Comparison of ENCODE assay signal across 20 cellular contexts in the genomic region with DNA sequence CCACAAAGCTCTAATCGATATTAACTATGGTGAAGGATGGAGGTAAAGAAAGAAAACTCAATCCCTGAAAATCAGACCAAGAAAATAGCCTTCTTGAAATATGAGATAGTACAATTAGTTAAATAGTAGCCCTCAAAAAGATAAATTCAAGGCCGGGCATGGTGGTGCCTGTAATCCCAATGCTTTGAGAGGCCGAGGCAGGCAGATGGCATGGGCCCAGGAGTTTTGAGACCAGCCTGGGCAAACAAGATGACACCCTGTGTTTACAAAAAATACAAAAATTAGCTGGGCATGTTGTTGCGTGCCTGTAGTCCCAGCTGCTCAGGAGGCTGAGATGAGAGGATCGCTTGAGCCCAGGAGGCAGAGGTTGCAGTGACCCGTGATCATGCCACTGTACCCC.
"Had no signal": no experiment of that assay in that cellular context is flagged by ENCODE, and none has a peak within 500 bp of the region (broad histone marks: within the 10 kb centered on the region; RNA-seq: fewer than 3 reads in every experiment).

No MANE protein-coding gene starts in this region.

- H3K9me3 Mint-ChIP-seq: activated CD4-positive, alpha-beta memory T cell treated with anti-CD3 and anti-CD28 coated beads for 36 hours; type B pancreatic cell had no signal

- H3K4me3 Mint-ChIP-seq: activated B cell treated with CpG ODN at 0.5 μM for 24 hours; activated CD4-positive, alpha-beta memory T cell treated with anti-CD3 and anti-CD28 coated beads for 36 hours; activated naive CD4-positive, alpha-beta T cell treated with anti-CD3 and anti-CD28 coated beads for 36 hours; immature natural killer cell; nephron progenitor cell; type B pancreatic cell had no signal

- H3K27me3 Mint-ChIP-seq: activated B cell treated with CpG ODN at 0.5 μM for 24 hours; activated CD4-positive, alpha-beta memory T cell treated with anti-CD3 and anti-CD28 coated beads for 36 hours; type B pancreatic cell had no signal

- ATAC-seq: left lobe of liver, lower lobe of right lung, mucosa of descending colon, pancreas, psoas muscle had no signal

- DNase-seq: activated B cell treated with CpG ODN at 0.5 μM for 24 hours; activated CD4-positive, alpha-beta memory T cell treated with anti-CD3 and anti-CD28 coated beads for 36 hours; activated CD4-positive, alpha-beta T cell treated with anti-CD3 and anti-CD28 coated beads for 48 hours; activated effector memory CD4-positive, alpha-beta T cell treated with Interleukin-2 at 50 U/mL for 16 hours; activated naive CD4-positive, alpha-beta T cell treated with anti-CD3 and anti-CD28 coated beads for 36 hours; activated T-cell treated with anti-CD3 and anti-CD28 coated beads, Interleukin-2, amount 50 U/mL, for 48 hours; cerebellar nuclear complex; glutamatergic neuron; immature natural killer cell; lower lobe of right lung; mesendoderm; mucosa of descending colon; nephron progenitor cell; pancreas; psoas muscle; spleen; stimulated activated CD4-positive, alpha-beta T cell treated with anti-CD3 and anti-CD28 coated beads, Interleukin-4, amount 100 ng/mL, for 1 hour; stimulated activated naive CD4-positive, alpha-beta T cell had no signal

- H3K4me1 Mint-ChIP-seq: activated B cell treated with CpG ODN at 0.5 μM for 24 hours, immature natural killer cell, nephron progenitor cell had no signal

- H3K36me3 Mint-ChIP-seq: activated CD4-positive, alpha-beta memory T cell treated with anti-CD3 and anti-CD28 coated beads for 36 hours; type B pancreatic cell had no signal

- H3K27ac Mint-ChIP-seq: activated B cell treated with CpG ODN at 0.5 μM for 24 hours; activated CD4-positive, alpha-beta memory T cell treated with anti-CD3 and anti-CD28 coated beads for 36 hours; activated naive CD4-positive, alpha-beta T cell treated with anti-CD3 and anti-CD28 coated beads for 36 hours; immature natural killer cell; nephron progenitor cell; type B pancreatic cell had no signal
